In the genomic region with DNA sequence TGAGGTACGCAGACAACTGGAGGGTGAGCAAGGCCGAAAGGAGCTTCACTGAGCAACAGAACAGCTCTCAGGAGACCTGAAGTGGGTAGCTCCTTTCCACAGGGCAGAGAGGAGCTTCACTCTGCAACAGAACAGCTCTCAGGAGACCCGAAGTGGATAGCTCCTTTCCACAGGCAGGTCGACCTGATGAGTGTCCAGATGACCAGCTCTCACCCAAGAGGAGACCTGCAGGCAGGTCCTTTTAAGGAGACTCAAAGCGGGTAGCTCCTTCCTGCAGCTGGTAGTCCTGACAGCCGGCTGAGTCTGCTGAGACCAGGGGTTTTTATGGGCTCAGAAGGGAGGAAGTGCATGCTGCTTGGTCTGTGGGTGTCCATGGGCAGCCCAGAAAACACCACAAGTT, we compare ENCODE assay signal across 20 cellular contexts.
"Had no signal": no experiment of that assay in that cellular context is flagged by ENCODE, and none has a peak within 500 bp of the region (broad histone marks: within the 10 kb centered on the region; RNA-seq: fewer than 3 reads in every experiment).

No MANE protein-coding gene starts in this region.

- H3K27me3 ChIP-seq: gastrocnemius medialis, right atrium auricular region, sigmoid colon, testis, tibial artery had no signal

- H3K9me3 ChIP-seq: gastrocnemius medialis, mucosa of descending colon, prostate gland, right atrium auricular region, sigmoid colon, testis, tibial artery had no signal

- DNase-seq: effector CD8-positive, alpha-beta T cell; endodermal cell; foreskin fibroblast; gastrocnemius medialis; head of caudate nucleus; kidney; mesenchymal stem cell; naive B cell; sigmoid colon; stimulated activated CD4-positive, alpha-beta T cell treated with anti-CD3 and anti-CD28 coated beads, Interleukin-4, amount 100 ng/mL, for 4 hours; stimulated activated naive CD8-positive, alpha-beta T cell treated with anti-CD3 and anti-CD28 coated beads, Interleukin-15, Interleukin-2, amounts not matched to agents 100 U/mL and 50 U/mL, for 24 hours; substantia nigra; testis; tibial artery had no signal

- H3K27ac ChIP-seq: epithelial cell of prostate, gastrocnemius medialis, prostate gland, right atrium auricular region, sigmoid colon, testis, tibial artery had no signal

- H3K4me1 ChIP-seq: prostate gland, right atrium auricular region, testis, tibial artery had no signal

- H3K36me3 ChIP-seq: gastrocnemius medialis, prostate gland, right atrium auricular region, sigmoid colon had no signal

- ATAC-seq: esophagus mucosa; gastrocnemius medialis; left lobe of liver; mucosa of descending colon; stimulated activated naive CD8-positive, alpha-beta T cell treated with anti-CD3 and anti-CD28 coated beads, Interleukin-15, Interleukin-2, amounts not matched to agents 100 U/mL and 50 U/mL, for 24 hours had no signal

- H3K4me3 ChIP-seq: gastrocnemius medialis, mucosa of descending colon, prostate gland, right atrium auricular region, sigmoid colon, testis, tibial artery had no signal
